Comparison of ENCODE assay signal across 26 cellular contexts in genomic region chr2:113391073-113391472, GRCh38.
"Had no signal": no experiment of that assay in that cellular context is flagged by ENCODE, and none has a peak within 500 bp of the region (broad histone marks: within the 10 kb centered on the region; RNA-seq: fewer than 3 reads in every experiment).

No MANE protein-coding gene starts in this region.

- H3K9me3 ChIP-seq: gastrocnemius medialis, tibial artery had no signal

- H3K4me1 Mint-ChIP-seq: mesothelial cell of epicardium, nephron had no signal

- H3K36me3 Mint-ChIP-seq: activated CD8-positive, alpha-beta memory T cell treated with anti-CD3 and anti-CD28 coated beads, Interleukin-2, amount 10 ng/mL, durations not matched to agents 7 days and 5 days; brain had no signal

- H3K27me3 Mint-ChIP-seq: activated naive CD8-positive, alpha-beta T cell treated with anti-CD3 and anti-CD28 coated beads, Interleukin-2, amount 50 U/mL, for 24 hours had no signal

- DNase-seq: activated CD4-positive, alpha-beta memory T cell treated with anti-CD3 and anti-CD28 coated beads, Interleukin-2, amount 10 ng/mL, durations not matched to agents 7 days and 5 days; activated CD4-positive, alpha-beta T cell treated with anti-CD3 and anti-CD28 coated beads for 4 hours; activated CD8-positive, alpha-beta memory T cell treated with anti-CD3 and anti-CD28 coated beads, Interleukin-2, amount 10 ng/mL, durations not matched to agents 7 days and 5 days; activated naive CD4-positive, alpha-beta T cell treated with anti-CD3 and anti-CD28 coated beads for 36 hours; activated naive CD8-positive, alpha-beta T cell treated with anti-CD3 and anti-CD28 coated beads, Interleukin-2, amount 50 U/mL, for 24 hours; activated T-cell treated with anti-CD3 and anti-CD28 coated beads, Interleukin-2, amount 50 U/mL, for 1 hour; anterior cingulate cortex; central memory CD4-positive, alpha-beta T cell; gastrocnemius medialis; head of caudate nucleus; nucleus accumbens; posterior cingulate gyrus; stimulated activated CD4-positive, alpha-beta T cell treated with anti-CD3 and anti-CD28 coated beads, Interleukin-12 subunit alpha, Interleukin-12 subunit beta, amount 100 ng/mL, for 4 hours; stimulated activated CD4-positive, alpha-beta T cell treated with anti-CD3 and anti-CD28 coated beads, Interleukin-1b, Interleukin-23, amount 100 ng/mL, for 48 hours; stimulated activated CD8-positive, alpha-beta memory T cell treated with anti-CD3 and anti-CD28 coated beads, Interleukin-4, amount 100 ng/mL, for 48 hours; stimulated activated naive CD8-positive, alpha-beta T cell treated with anti-CD3 and anti-CD28 coated beads, Interleukin-15, Interleukin-2, amounts not matched to agents 100 U/mL and 50 U/mL, for 24 hours; substantia nigra; tibial artery had no signal

- H3K36me3 ChIP-seq: gastrocnemius medialis, tibial artery had no signal

- H3K4me3 ChIP-seq: coronary artery, gastrocnemius medialis, lung, tibial artery had no signal

- H3K4me3 Mint-ChIP-seq: activated naive CD4-positive, alpha-beta T cell treated with anti-CD3 and anti-CD28 coated beads for 36 hours; brain; mesothelial cell of epicardium; nephron; WTC11 had no signal

- H3K9me3 Mint-ChIP-seq: activated CD4-positive, alpha-beta memory T cell treated with anti-CD3 and anti-CD28 coated beads, Interleukin-2, amount 10 ng/mL, durations not matched to agents 7 days and 5 days; activated naive CD4-positive, alpha-beta T cell treated with anti-CD3 and anti-CD28 coated beads for 36 hours; activated naive CD8-positive, alpha-beta T cell treated with anti-CD3 and anti-CD28 coated beads, Interleukin-2, amount 50 U/mL, for 24 hours had no signal

- FAIRE-seq: keratinocyte, urothelium cell line had no signal

- H3K27ac Mint-ChIP-seq: activated CD4-positive, alpha-beta memory T cell treated with anti-CD3 and anti-CD28 coated beads, Interleukin-2, amount 10 ng/mL, durations not matched to agents 7 days and 5 days; brain; mesothelial cell of epicardium; nephron; WTC11 had no signal

- H3K27ac ChIP-seq: gastrocnemius medialis, tibial artery had no signal

- H3K27me3 ChIP-seq: gastrocnemius medialis, tibial artery had no signal
